ENCODE assay signal across 1 cellular context in the genomic region with DNA sequence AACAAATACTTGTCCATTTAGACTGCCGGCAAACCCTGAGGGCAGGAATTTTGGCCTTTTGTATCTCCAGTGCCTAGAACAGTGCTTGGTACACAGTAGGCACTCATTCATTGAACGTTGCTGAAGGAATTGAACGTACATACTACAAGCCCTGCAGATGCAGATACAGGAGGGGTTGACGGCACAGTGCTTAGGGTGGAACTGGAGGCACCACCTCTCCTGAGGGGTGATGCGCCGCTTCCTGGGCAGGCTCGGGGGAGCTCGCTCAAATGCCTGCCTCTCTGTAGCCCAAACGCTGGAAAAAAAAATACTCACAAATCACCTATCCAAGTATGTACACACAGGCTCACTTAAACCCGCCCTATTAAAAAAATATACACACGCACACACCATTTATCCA.
TF ChIP-seq lines count a peak whose summit lies in the region.

No MANE protein-coding gene starts in this region.

TF ChIP-seq in GM23338, 12 proteins besides CTCF, POLR2A, EP300 and RAD21 (continued from another document):
- TF ChIP-seq, protein P1, sequence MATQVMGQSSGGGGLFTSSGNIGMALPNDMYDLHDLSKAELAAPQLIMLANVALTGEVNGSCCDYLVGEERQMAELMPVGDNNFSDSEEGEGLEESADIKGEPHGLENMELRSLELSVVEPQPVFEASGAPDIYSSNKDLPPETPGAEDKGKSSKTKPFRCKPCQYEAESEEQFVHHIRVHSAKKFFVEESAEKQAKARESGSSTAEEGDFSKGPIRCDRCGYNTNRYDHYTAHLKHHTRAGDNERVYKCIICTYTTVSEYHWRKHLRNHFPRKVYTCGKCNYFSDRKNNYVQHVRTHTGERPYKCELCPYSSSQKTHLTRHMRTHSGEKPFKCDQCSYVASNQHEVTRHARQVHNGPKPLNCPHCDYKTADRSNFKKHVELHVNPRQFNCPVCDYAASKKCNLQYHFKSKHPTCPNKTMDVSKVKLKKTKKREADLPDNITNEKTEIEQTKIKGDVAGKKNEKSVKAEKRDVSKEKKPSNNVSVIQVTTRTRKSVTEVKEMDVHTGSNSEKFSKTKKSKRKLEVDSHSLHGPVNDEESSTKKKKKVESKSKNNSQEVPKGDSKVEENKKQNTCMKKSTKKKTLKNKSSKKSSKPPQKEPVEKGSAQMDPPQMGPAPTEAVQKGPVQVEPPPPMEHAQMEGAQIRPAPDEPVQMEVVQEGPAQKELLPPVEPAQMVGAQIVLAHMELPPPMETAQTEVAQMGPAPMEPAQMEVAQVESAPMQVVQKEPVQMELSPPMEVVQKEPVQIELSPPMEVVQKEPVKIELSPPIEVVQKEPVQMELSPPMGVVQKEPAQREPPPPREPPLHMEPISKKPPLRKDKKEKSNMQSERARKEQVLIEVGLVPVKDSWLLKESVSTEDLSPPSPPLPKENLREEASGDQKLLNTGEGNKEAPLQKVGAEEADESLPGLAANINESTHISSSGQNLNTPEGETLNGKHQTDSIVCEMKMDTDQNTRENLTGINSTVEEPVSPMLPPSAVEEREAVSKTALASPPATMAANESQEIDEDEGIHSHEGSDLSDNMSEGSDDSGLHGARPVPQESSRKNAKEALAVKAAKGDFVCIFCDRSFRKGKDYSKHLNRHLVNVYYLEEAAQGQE (IDR thresholded peaks at IDR 0.05; ENCODE audit: unreplicated experiment) = no peak
- TF ChIP-seq, protein P2, sequence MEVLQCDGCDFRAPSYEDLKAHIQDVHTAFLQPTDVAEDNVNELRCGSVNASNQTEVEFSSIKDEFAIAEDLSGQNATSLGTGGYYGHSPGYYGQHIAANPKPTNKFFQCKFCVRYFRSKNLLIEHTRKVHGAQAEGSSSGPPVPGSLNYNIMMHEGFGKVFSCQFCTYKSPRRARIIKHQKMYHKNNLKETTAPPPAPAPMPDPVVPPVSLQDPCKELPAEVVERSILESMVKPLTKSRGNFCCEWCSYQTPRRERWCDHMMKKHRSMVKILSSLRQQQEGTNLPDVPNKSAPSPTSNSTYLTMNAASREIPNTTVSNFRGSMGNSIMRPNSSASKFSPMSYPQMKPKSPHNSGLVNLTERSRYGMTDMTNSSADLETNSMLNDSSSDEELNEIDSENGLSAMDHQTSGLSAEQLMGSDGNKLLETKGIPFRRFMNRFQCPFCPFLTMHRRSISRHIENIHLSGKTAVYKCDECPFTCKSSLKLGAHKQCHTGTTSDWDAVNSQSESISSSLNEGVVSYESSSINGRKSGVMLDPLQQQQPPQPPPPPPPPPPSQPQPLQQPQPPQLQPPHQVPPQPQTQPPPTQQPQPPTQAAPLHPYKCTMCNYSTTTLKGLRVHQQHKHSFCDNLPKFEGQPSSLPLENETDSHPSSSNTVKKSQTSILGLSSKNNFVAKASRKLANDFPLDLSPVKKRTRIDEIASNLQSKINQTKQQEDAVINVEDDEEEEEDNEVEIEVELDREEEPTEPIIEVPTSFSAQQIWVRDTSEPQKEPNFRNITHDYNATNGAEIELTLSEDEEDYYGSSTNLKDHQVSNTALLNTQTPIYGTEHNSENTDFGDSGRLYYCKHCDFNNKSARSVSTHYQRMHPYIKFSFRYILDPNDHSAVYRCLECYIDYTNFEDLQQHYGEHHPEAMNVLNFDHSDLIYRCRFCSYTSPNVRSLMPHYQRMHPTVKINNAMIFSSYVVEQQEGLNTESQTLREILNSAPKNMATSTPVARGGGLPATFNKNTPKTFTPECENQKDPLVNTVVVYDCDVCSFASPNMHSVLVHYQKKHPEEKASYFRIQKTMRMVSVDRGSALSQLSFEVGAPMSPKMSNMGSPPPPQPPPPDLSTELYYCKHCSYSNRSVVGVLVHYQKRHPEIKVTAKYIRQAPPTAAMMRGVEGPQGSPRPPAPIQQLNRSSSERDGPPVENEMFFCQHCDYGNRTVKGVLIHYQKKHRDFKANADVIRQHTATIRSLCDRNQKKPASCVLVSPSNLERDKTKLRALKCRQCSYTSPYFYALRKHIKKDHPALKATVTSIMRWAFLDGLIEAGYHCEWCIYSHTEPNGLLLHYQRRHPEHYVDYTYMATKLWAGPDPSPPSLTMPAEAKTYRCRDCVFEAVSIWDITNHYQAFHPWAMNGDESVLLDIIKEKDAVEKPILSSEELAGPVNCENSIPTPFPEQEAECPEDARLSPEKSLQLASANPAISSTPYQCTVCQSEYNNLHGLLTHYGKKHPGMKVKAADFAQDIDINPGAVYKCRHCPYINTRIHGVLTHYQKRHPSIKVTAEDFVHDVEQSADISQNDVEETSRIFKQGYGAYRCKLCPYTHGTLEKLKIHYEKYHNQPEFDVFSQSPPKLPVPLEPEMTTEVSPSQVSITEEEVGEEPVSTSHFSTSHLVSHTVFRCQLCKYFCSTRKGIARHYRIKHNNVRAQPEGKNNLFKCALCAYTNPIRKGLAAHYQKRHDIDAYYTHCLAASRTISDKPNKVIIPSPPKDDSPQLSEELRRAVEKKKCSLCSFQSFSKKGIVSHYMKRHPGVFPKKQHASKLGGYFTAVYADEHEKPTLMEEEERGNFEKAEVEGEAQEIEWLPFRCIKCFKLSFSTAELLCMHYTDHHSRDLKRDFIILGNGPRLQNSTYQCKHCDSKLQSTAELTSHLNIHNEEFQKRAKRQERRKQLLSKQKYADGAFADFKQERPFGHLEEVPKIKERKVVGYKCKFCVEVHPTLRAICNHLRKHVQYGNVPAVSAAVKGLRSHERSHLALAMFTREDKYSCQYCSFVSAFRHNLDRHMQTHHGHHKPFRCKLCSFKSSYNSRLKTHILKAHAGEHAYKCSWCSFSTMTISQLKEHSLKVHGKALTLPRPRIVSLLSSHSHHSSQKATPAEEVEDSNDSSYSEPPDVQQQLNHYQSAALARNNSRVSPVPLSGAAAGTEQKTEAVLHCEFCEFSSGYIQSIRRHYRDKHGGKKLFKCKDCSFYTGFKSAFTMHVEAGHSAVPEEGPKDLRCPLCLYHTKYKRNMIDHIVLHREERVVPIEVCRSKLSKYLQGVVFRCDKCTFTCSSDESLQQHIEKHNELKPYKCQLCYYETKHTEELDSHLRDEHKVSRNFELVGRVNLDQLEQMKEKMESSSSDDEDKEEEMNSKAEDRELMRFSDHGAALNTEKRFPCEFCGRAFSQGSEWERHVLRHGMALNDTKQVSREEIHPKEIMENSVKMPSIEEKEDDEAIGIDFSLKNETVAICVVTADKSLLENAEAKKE (CRISPR knock-in tag; IDR thresholded peaks at IDR 0.05) = no peak
